Comparison of ENCODE assay signal across 8 cellular contexts in genomic region chr7:132049462-132050304, GRCh38.
A peak's percentile ranks its signal among the peaks of the same experiment; 100 is the strongest.
DNase-seq lines count a peak whose midpoint lies in the region; FAIRE-seq and TF ChIP-seq lines count a peak whose summit lies in the region.

No MANE protein-coding gene starts in this region.

- H3K9me3 Mint-ChIP-seq in activated CD4-positive, alpha-beta memory T cell treated with anti-CD3 and anti-CD28 coated beads for 36 hours: no peaks in the 10 kb centered on the region

- H3K36me3 Mint-ChIP-seq in activated CD4-positive, alpha-beta memory T cell treated with anti-CD3 and anti-CD28 coated beads for 36 hours: no peaks in the 10 kb centered on the region

- no peak overlapping the region for H3K4me3 Mint-ChIP-seq in activated CD4-positive, alpha-beta memory T cell treated with anti-CD3 and anti-CD28 coated beads for 36 hours

- POLR2A ChIA-PET in activated CD4-positive, alpha-beta memory T cell treated with anti-CD3 and anti-CD28 coated beads for 36 hours (lab: Charles Lee): no interaction called here

- no peaks in the 10 kb centered on the region for H3K36me3 ChIP-seq in kidney epithelial cell (ENCODE audit: control insufficient read depth, insufficient read depth, low read length)

- H3K4me1 Mint-ChIP-seq in activated CD4-positive, alpha-beta memory T cell treated with anti-CD3 and anti-CD28 coated beads for 36 hours (ENCODE audit: low read depth): no peaks in the 10 kb centered on the region

- FAIRE-seq in frontal cortex (lab: Jason Lieb, UNC): no peak

- TF ChIP-seq CTCF in HL-60 (IDR thresholded peaks at IDR 0.05; ENCODE audit: insufficient read depth, low read length) (peak; percentile 36), kidney epithelial cell (IDR thresholded peaks at IDR 0.05; ENCODE audit: insufficient read depth, low read length, poor library complexity, severe bottlenecking) (peak; percentile 64)

- H3K4me3 ChIP-seq in HL-60 (replicated peaks; ENCODE audit: insufficient read depth, low read length) (no peak overlapping the region), kidney epithelial cell (ENCODE audit: low read depth, low read length) (no peak overlapping the region)

- in situ Hi-C loops in Caki2 (cut with HindIII; ENCODE audit: low pct_unique_long_range_greater_than_20kb, low sequenced_read_pairs): no loop called here

- no peak overlapping the region for H3K27ac Mint-ChIP-seq in activated CD4-positive, alpha-beta memory T cell treated with anti-CD3 and anti-CD28 coated beads for 36 hours

- peaks cover 4% of the 10 kb centered on the region for H3K27me3 Mint-ChIP-seq in activated CD4-positive, alpha-beta memory T cell treated with anti-CD3 and anti-CD28 coated beads for 36 hours

- no peak overlapping the region for H3K27ac ChIP-seq in HL-60 (replicated peaks)

- H3K27me3 ChIP-seq in HL-60 (ENCODE audit: insufficient read depth, poor library complexity, severe bottlenecking): no peaks in the 10 kb centered on the region
- no peaks in the 10 kb centered on the region for H3K27me3 ChIP-seq in kidney epithelial cell (ENCODE audit: control insufficient read depth, insufficient read depth, low read length)

- DNase-seq in Caki2 (ENCODE audit: low read depth) (peak; percentile 20), HL-60 (ENCODE audit: low read depth in 1 of 2, low spot score in 1 of 2) (peak in 1 of 2 experiments; percentile 18), kidney epithelial cell (ENCODE audit: low read depth) (no peak), frontal cortex (ENCODE audit: low spot score in 2 of 2) (no peak), Ammon's horn (ENCODE audit: low spot score) (no peak), retina (no peak), dedifferentiated amniotic fluid mesenchymal stem cell (ENCODE audit: extremely low spot score) (no peak)
- peak; percentile 38 for DNase-seq in activated CD4-positive, alpha-beta memory T cell treated with anti-CD3 and anti-CD28 coated beads for 36 hours

- CTCF ChIA-PET in activated CD4-positive, alpha-beta memory T cell treated with anti-CD3 and anti-CD28 coated beads for 36 hours (lab: Charles Lee): interaction anchor here (0.6 to 2.0 kb wide), 4 partner anchors 104 to 361 kb away, joined by 3 to 10 read pairs (median 6); no protein-coding TSS in a partner anchor

- intact Hi-C loops in activated CD4-positive, alpha-beta memory T cell treated with anti-CD3 and anti-CD28 coated beads for 36 hours (cut with micrococcal nuclease): loop anchor here (2.0 kb wide), 1 partner anchor 361 kb away; no protein-coding TSS in a partner anchor

Comparison
In these comparisons a context has a peak if more than half of its experiments do, and no peak if none do; other contexts are left out.
1. DNase-seq: peak in Caki2 (single experiment) and activated CD4-positive, alpha-beta memory T cell treated with anti-CD3 and anti-CD28 coated beads for 36 hours (single experiment); none in kidney epithelial cell (single experiment), frontal cortex (0 of 2), Ammon's horn (single experiment), retina (single experiment) and dedifferentiated amniotic fluid mesenchymal stem cell (single experiment).